In genomic region chr3:16514799-16515353, GRCh38 we compare ENCODE assay signal across 1 cellular context.
TF ChIP-seq lines count a peak whose summit lies in the region.

No MANE protein-coding gene starts in this region.

TF ChIP-seq in GM23338, 12 proteins besides CTCF, POLR2A, EP300 and RAD21 (continued from another document):
- no peak for TF ChIP-seq ZNF462 (CRISPR knock-in tag; IDR thresholded peaks at IDR 0.05)
- TF ChIP-seq REST (IDR thresholded peaks at IDR 0.05; ENCODE audit: unreplicated experiment) = no peak
- no peak for TF ChIP-seq ETS1 (IDR thresholded peaks at IDR 0.05)
- TF ChIP-seq NANOG (IDR thresholded peaks at IDR 0.05; ENCODE audit: borderline replicate concordance) = no peak
- no peak for TF ChIP-seq EZH2 (IDR thresholded peaks at IDR 0.05; ENCODE audit: low read depth, unreplicated experiment)
- no peak for TF ChIP-seq ZNF114 (CRISPR knock-in tag; IDR thresholded peaks at IDR 0.05)
